In genomic region chr17:45986056-45986455, GRCh38 we compare ENCODE assay signal across 25 cellular contexts. TPM values are rescaled to one million over a fixed set of nuclear protein-coding genes. Genes with fewer than 3 reads are reported as not detected.
"Had no signal": no experiment of that assay in that cellular context is flagged by ENCODE, and none has a peak within 500 bp of the region (broad histone marks: within the 10 kb centered on the region; RNA-seq: fewer than 3 reads in every experiment).

No MANE protein-coding gene starts in this region.

- H3K36me3 ChIP-seq: SJSA1 had no signal

- H3K36me3 Mint-ChIP-seq: IgD-negative memory B cell had no signal

- H3K9me3 Mint-ChIP-seq: IgD-negative memory B cell had no signal

- H3K4me1 ChIP-seq: SJSA1 had no signal

- H3K27me3 Mint-ChIP-seq: IgD-negative memory B cell had no signal

- DNase-seq: Kasumi-1, MM.1S, NCI-H1092 treated with DMSO at 0.1 percent for 48 hours, NCI-H1436, NCI-H187, NCI-H2029, NCI-H2081 treated with DMSO at 0.1 percent for 48 hours, NCI-H2171, NCI-H226, NCI-H446, NCI-H510A, NCI-H524 treated with DMSO at 0.1 percent for 48 hours, NCI-H69, NCI-H774, Right ventricle myocardium superior, RPMI8226, SIG-M5, SK-N-SH had no signal

- H3K9me3 ChIP-seq: SJSA1, SK-N-SH had no signal

- H3K27ac Mint-ChIP-seq: IgD-negative memory B cell had no signal

- H3K4me3 Mint-ChIP-seq: IgD-negative memory B cell had no signal

- FAIRE-seq: RCC 7860 had no signal

- H3K9ac ChIP-seq: KMS-11, SK-N-SH had no signal

- H3K4me2 ChIP-seq: KMS-11, SK-N-SH had no signal

- H3K4me3 ChIP-seq: K562, SJSA1 had no signal

- H3K27ac ChIP-seq: KMS-11, SJSA1 had no signal

RNA-seq across cellular contexts. Expression of gene STH, which starts 13.0 kb away (rescaled TPM):
- total RNA-seq: HT1080, K562, M059J, Right ventricle myocardium superior, SJSA1 had no signal
- polyA plus RNA-seq: IgD-negative memory B cell, K562, SK-N-SH had no signal
